1 cellular context compared by ENCODE assay signal in the genomic region with DNA sequence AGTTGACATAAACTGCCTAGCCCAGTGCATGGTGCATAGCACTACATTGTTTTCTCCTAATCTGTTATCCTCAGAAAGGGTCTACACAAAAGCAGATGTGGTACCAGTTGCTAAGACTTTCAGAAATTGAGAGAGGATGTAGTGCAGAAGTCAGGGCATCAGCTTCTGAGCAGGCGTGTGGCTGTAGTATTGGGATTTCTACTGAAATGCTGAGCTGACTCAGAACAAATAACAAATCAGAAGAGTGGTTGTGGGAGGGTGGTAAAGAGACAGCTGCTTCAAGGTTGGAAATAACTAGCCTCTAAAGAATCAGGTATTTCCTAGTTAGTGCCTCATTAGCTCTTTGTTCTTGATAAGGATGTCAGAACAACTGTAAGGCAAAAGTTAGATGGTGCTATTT.
TF ChIP-seq lines count a peak whose summit lies in the region.

No MANE protein-coding gene starts in this region.

TF ChIP-seq in HepG2, 621 proteins besides CTCF, POLR2A, EP300 and RAD21 (continued from another document):
- TF ChIP-seq ZNF543 (CRISPR knock-in tag; IDR thresholded peaks at IDR 0.05), result no peak
- TF ChIP-seq TBX3 (IDR thresholded peaks at IDR 0.05; ENCODE audit: borderline replicate concordance), result no peak
- TF ChIP-seq HDAC6 (IDR thresholded peaks at IDR 0.05; ENCODE audit: low read depth, low read length), result no peak
- TF ChIP-seq ZFP62 (CRISPR knock-in tag; IDR thresholded peaks at IDR 0.05), result no peak
- no peak for TF ChIP-seq MED8 (CRISPR knock-in tag; IDR thresholded peaks at IDR 0.05; ENCODE audit: insufficient replicate concordance)
- no peak for TF ChIP-seq SP4 (CRISPR knock-in tag; IDR thresholded peaks at IDR 0.05)
- TF ChIP-seq, protein P1, sequence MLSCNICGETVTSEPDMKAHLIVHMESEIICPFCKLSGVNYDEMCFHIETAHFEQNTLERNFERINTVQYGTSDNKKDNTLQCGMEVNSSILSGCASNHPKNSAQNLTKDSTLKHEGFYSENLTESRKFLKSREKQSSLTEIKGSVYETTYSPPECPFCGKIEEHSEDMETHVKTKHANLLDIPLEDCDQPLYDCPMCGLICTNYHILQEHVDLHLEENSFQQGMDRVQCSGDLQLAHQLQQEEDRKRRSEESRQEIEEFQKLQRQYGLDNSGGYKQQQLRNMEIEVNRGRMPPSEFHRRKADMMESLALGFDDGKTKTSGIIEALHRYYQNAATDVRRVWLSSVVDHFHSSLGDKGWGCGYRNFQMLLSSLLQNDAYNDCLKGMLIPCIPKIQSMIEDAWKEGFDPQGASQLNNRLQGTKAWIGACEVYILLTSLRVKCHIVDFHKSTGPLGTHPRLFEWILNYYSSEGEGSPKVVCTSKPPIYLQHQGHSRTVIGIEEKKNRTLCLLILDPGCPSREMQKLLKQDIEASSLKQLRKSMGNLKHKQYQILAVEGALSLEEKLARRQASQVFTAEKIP (CRISPR knock-in tag; IDR thresholded peaks at IDR 0.05; ENCODE audit: borderline replicate concordance), result no peak
- TF ChIP-seq HDAC2 (CRISPR knock-in tag; IDR thresholded peaks at IDR 0.05), result no peak
- no peak for TF ChIP-seq ZKSCAN8 (CRISPR knock-in tag; IDR thresholded peaks at IDR 0.05; ENCODE audit: borderline replicate concordance)
- no peak for TF ChIP-seq ZNF792 (CRISPR knock-in tag; IDR thresholded peaks at IDR 0.05)
- TF ChIP-seq ZBTB7A (CRISPR knock-in tag; IDR thresholded peaks at IDR 0.05), result no peak
- TF ChIP-seq, protein P2, sequence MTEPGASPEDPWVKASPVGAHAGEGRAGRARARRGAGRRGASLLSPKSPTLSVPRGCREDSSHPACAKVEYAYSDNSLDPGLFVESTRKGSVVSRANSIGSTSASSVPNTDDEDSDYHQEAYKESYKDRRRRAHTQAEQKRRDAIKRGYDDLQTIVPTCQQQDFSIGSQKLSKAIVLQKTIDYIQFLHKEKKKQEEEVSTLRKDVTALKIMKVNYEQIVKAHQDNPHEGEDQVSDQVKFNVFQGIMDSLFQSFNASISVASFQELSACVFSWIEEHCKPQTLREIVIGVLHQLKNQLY (CRISPR knock-in tag; IDR thresholded peaks at IDR 0.05), result no peak
- TF ChIP-seq, protein P3, sequence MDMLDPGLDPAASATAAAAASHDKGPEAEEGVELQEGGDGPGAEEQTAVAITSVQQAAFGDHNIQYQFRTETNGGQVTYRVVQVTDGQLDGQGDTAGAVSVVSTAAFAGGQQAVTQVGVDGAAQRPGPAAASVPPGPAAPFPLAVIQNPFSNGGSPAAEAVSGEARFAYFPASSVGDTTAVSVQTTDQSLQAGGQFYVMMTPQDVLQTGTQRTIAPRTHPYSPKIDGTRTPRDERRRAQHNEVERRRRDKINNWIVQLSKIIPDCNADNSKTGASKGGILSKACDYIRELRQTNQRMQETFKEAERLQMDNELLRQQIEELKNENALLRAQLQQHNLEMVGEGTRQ (IDR thresholded peaks at IDR 0.05; ENCODE audit: low read depth, low read length), result no peak
- TF ChIP-seq, protein P3 (CRISPR knock-in tag; IDR thresholded peaks at IDR 0.05; ENCODE audit: borderline replicate concordance), result no peak
- no peak for TF ChIP-seq ZSCAN12 (CRISPR knock-in tag; IDR thresholded peaks at IDR 0.05)
- TF ChIP-seq FLYWCH1 (CRISPR knock-in tag; IDR thresholded peaks at IDR 0.05), result no peak
